Comparison of ENCODE assay signal across 29 cellular contexts in genomic region chr5:167861931-167862426, GRCh38.
"Had no signal": no experiment of that assay in that cellular context is flagged by ENCODE, and none has a peak within 500 bp of the region (broad histone marks: within the 10 kb centered on the region; RNA-seq: fewer than 3 reads in every experiment).

No MANE protein-coding gene starts in this region.

- H3K27me3 ChIP-seq: MG63 had no signal

- H3K9me3 ChIP-seq: MG63 had no signal

- H3K36me3 ChIP-seq: MG63 had no signal

- H3K4me3 ChIP-seq: MG63 had no signal

- DNase-seq: Karpas-422, MG63, MM.1S, MV-4-11, NCI-H1048, NCI-H1092, NCI-H1092 treated with DMSO at 0.1 percent for 48 hours, NCI-H1105, NCI-H1105 treated with DMSO at 0.1 percent for 48 hours, NCI-H1417 treated with DMSO at 0.1 percent for 48 hours, NCI-H1436, NCI-H1436 treated with DMSO at 0.1 percent for 48 hours, NCI-H146, NCI-H1694, NCI-H1694 treated with DMSO at 0.1 percent for 48 hours, NCI-H187, NCI-H187 treated with DMSO at 0.1 percent for 48 hours, NCI-H1930, NCI-H2029, NCI-H2029 treated with DMSO at 0.1 percent for 48 hours, NCI-H2107, NCI-H2171, NCI-H2171 treated with DMSO at 0.1 percent for 48 hours, NCI-H226, NCI-H345, NCI-H446, NCI-H446 treated with DMSO at 0.1 percent for 48 hours, NCI-H510A, NCI-H510A treated with DMSO at 0.1 percent for 48 hours had no signal
